ENCODE assay signal across 17 cellular contexts in the genomic region with DNA sequence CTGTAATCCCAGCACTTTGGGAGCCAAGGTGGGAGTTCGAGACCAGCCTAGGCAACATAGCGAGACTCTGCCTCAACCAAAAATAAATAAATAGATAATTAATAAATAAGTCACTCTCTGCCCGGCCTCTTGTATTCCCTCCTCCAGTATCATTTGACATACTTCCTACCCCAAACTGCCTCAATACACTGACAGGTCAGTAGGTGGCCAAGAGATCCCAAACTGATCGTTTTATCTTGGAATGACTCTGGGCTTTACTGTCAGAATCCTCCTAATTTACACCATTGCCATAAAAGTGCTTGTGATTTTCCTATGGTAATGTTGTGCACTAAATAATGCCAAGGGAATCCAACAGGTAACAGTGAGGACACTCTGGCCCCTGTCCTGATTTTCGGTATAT.
"Had no signal": no experiment of that assay in that cellular context is flagged by ENCODE, and none has a peak within 500 bp of the region (broad histone marks: within the 10 kb centered on the region; RNA-seq: fewer than 3 reads in every experiment).

No MANE protein-coding gene starts in this region.

- H3K27me3 Mint-ChIP-seq: activated naive CD8-positive, alpha-beta T cell treated with anti-CD3 and anti-CD28 coated beads, Interleukin-2, amount 50 U/mL, for 24 hours; memory B cell; stimulated activated naive B cell treated with anti-CD40 and anti-IgM and Interleukin-4, amounts not matched to agents 10 μg/mL and 1 μg/mL and 100 μg/mL, for 72 hours had no signal

- H3K27ac Mint-ChIP-seq: activated CD4-positive, alpha-beta T cell treated with anti-CD3 and anti-CD28 coated beads, Interleukin-2, amount 10 ng/mL, durations not matched to agents 7 days and 5 days; activated naive CD8-positive, alpha-beta T cell treated with anti-CD3 and anti-CD28 coated beads, Interleukin-2, amount 50 U/mL, for 24 hours; activated T-helper 1 cell treated with anti-CD3 and anti-CD28 coated beads, Interleukin-12 subunit alpha, Interleukin-12 subunit beta, Interleukin-2, Interleukin-4 antibody, amounts not matched to agents 30 ng/mL and 10 ng/mL and 1 ng/mL, durations not matched to agents 14 hours and 24 hours and 36 hours; natural killer cell; stimulated activated naive B cell treated with anti-CD40 and anti-IgM and Interleukin-4, amounts not matched to agents 10 μg/mL and 1 μg/mL and 100 μg/mL, for 72 hours; T-helper 1 cell treated with Interleukin-12 subunit alpha and Interleukin-12 subunit beta and Interleukin-4 antibody, amounts not matched to agents 30 μg/mL and 1 μg/mL, for 36 hours had no signal

- DNase-seq: activated CD4-positive, alpha-beta T cell treated with anti-CD3 and anti-CD28 coated beads, Interleukin-2, amount 10 ng/mL, durations not matched to agents 7 days and 5 days; activated naive CD4-positive, alpha-beta T cell; activated naive CD8-positive, alpha-beta T cell treated with anti-CD3 and anti-CD28 coated beads, Interleukin-2, amount 50 U/mL, for 24 hours; erythroblast; glutamatergic neuron; hypothalamus; left ventricle myocardium inferior; natural killer cell; retina; stimulated activated CD4-positive, alpha-beta T cell treated with anti-CD3 and anti-CD28 coated beads, Interleukin-2, amount 100 ng/mL, for 48 hours; stimulated activated naive B cell treated with anti-CD40 and anti-IgM and Interleukin-4, amounts not matched to agents 10 μg/mL and 1 μg/mL and 100 μg/mL, for 72 hours; transverse colon had no signal

- H3K36me3 ChIP-seq: ascending aorta, left ventricle myocardium inferior, neutrophil, transverse colon had no signal

- H3K36me3 Mint-ChIP-seq: memory B cell; natural killer cell; stimulated activated naive B cell treated with anti-CD40 and anti-IgM and Interleukin-4, amounts not matched to agents 10 μg/mL and 1 μg/mL and 100 μg/mL, for 72 hours had no signal

- H3K9me3 ChIP-seq: ascending aorta, left ventricle myocardium inferior, neutrophil, transverse colon had no signal

- H3K27ac ChIP-seq: ascending aorta, left ventricle myocardium inferior, neutrophil had no signal

- H3K4me1 ChIP-seq: ascending aorta had no signal

- H3K4me3 ChIP-seq: ascending aorta, left ventricle myocardium inferior, transverse colon had no signal

- H3K9me3 Mint-ChIP-seq: activated naive CD8-positive, alpha-beta T cell treated with anti-CD3 and anti-CD28 coated beads, Interleukin-2, amount 50 U/mL, for 24 hours; activated T-helper 1 cell treated with anti-CD3 and anti-CD28 coated beads, Interleukin-12 subunit alpha, Interleukin-12 subunit beta, Interleukin-2, Interleukin-4 antibody, amounts not matched to agents 30 ng/mL and 10 ng/mL and 1 ng/mL, durations not matched to agents 14 hours and 24 hours and 36 hours; memory B cell; natural killer cell; stimulated activated naive B cell treated with anti-CD40 and anti-IgM and Interleukin-4, amounts not matched to agents 10 μg/mL and 1 μg/mL and 100 μg/mL, for 72 hours; T-helper 1 cell treated with Interleukin-12 subunit alpha and Interleukin-12 subunit beta and Interleukin-4 antibody, amounts not matched to agents 30 μg/mL and 1 μg/mL, for 36 hours had no signal

- ATAC-seq: activated naive CD8-positive, alpha-beta T cell treated with anti-CD3 and anti-CD28 coated beads, Interleukin-2, amount 50 U/mL, for 24 hours; natural killer cell; stimulated activated naive B cell treated with anti-CD40 and anti-IgM and Interleukin-4, amounts not matched to agents 10 μg/mL and 1 μg/mL and 100 μg/mL, for 72 hours had no signal

- H3K27me3 ChIP-seq: ascending aorta, neutrophil, transverse colon had no signal

- H3K4me3 Mint-ChIP-seq: activated CD4-positive, alpha-beta T cell treated with anti-CD3 and anti-CD28 coated beads, Interleukin-2, amount 10 ng/mL, durations not matched to agents 7 days and 5 days; activated naive CD8-positive, alpha-beta T cell treated with anti-CD3 and anti-CD28 coated beads, Interleukin-2, amount 50 U/mL, for 24 hours; activated T-helper 1 cell treated with anti-CD3 and anti-CD28 coated beads, Interleukin-12 subunit alpha, Interleukin-12 subunit beta, Interleukin-2, Interleukin-4 antibody, amounts not matched to agents 30 ng/mL and 10 ng/mL and 1 ng/mL, durations not matched to agents 14 hours and 24 hours and 36 hours; memory B cell; natural killer cell; stimulated activated naive B cell treated with anti-CD40 and anti-IgM and Interleukin-4, amounts not matched to agents 10 μg/mL and 1 μg/mL and 100 μg/mL, for 72 hours; T-helper 1 cell treated with Interleukin-12 subunit alpha and Interleukin-12 subunit beta and Interleukin-4 antibody, amounts not matched to agents 30 μg/mL and 1 μg/mL, for 36 hours had no signal
